Comparison of ENCODE assay signal across 18 cellular contexts in genomic region chr6:139156571-139156970, GRCh38. TPM values are rescaled to one million over a fixed set of nuclear protein-coding genes. Genes with fewer than 3 reads are reported as not detected.
DNase-seq lines count a peak whose midpoint lies in the region; ATAC-seq and TF ChIP-seq lines count a peak whose summit lies in the region.
"Had no signal": no experiment of that assay in that cellular context is flagged by ENCODE, and none has a peak within 500 bp of the region (broad histone marks: within the 10 kb centered on the region; RNA-seq: fewer than 3 reads in every experiment).

No MANE protein-coding gene starts in this region.

- H3K36me3 Mint-ChIP-seq in CD4-positive, alpha-beta memory T cell = peaks cover 21 to 42% of the 10 kb centered on the region in 2 donors
- peaks cover 10% of the 10 kb centered on the region for H3K36me3 Mint-ChIP-seq in activated naive CD8-positive, alpha-beta T cell
- H3K36me3 Mint-ChIP-seq in naive B cell = peaks cover 11 to 14% of the 10 kb centered on the region in 2 donors

- CTCF ChIA-PET in AG04449 (lab: Yijun Ruan, JAX) = interaction anchor here (1.0 to 1.2 kb wide), 2 partner anchors 63 to 208 kb away, joined by 3 to 4 read pairs; no protein-coding TSS in a partner anchor
- CTCF ChIA-PET in CD4-positive, alpha-beta memory T cell (lab: Charles Lee; ENCODE audit: partially characterized antibody) = interaction anchor here (1.6 to 2.7 kb wide), 2 partner anchors 8 to 11 kb away, joined by 3 to 20 read pairs; no protein-coding TSS in a partner anchor

- H3K9me3 Mint-ChIP-seq in CD4-positive, alpha-beta memory T cell = no peaks in the 10 kb centered on the region
- H3K9me3 Mint-ChIP-seq in activated naive CD8-positive, alpha-beta T cell (ENCODE audit: low read depth) = no peaks in the 10 kb centered on the region
- H3K9me3 Mint-ChIP-seq in naive B cell = no peaks in the 10 kb centered on the region

- H3K4me3 ChIP-seq in AG04449 (ENCODE audit: low read depth, low read length) = peak overlapping the region; percentile 34
- H3K4me3 ChIP-seq in CD4-positive, alpha-beta memory T cell (ENCODE audit: low read length in 2 of 2) = no peak overlapping the region
- no peak overlapping the region for H3K4me3 ChIP-seq in suprapubic skin
- no peak overlapping the region for H3K4me3 ChIP-seq in aorta (ENCODE audit: low read length in 2 of 2)
- H3K4me3 ChIP-seq: left lung had no signal

- H3K27ac ChIP-seq in CD4-positive, alpha-beta memory T cell (ENCODE audit: low read depth, low read length) = no peak overlapping the region
- no peak overlapping the region for H3K27ac ChIP-seq in suprapubic skin
- H3K27ac ChIP-seq in aorta (ENCODE audit: low read depth in 1 of 2, low read length in 2 of 2) = no peak overlapping the region
- H3K27ac ChIP-seq: left lung had no signal

- ATAC-seq in naive B cell (ENCODE audit: low read depth in 2 of 2) = no peak
- ATAC-seq in aorta (ENCODE audit: low FRiP score) = no peak
- ATAC-seq: left lung had no signal

- H3K4me1 Mint-ChIP-seq in CD4-positive, alpha-beta memory T cell = peaks cover 71 to 88% (median 80%) of the 10 kb centered on the region in 4 donors
- H3K4me1 Mint-ChIP-seq in activated naive CD8-positive, alpha-beta T cell (ENCODE audit: low read depth) = peaks cover 86% of the 10 kb centered on the region
- peaks cover 60 to 77% (median 73%) of the 10 kb centered on the region in 3 donors for H3K4me1 Mint-ChIP-seq in naive B cell

- H3K4me3 Mint-ChIP-seq in CD4-positive, alpha-beta memory T cell = peak overlapping the region in 6 of 8 donors; percentile 1 to 77 (median 44)
- peak overlapping the region; percentile 58 for H3K4me3 Mint-ChIP-seq in activated naive CD8-positive, alpha-beta T cell
- no peak overlapping the region for H3K4me3 Mint-ChIP-seq in naive B cell

- H3K27me3 Mint-ChIP-seq in CD4-positive, alpha-beta memory T cell = no peaks in the 10 kb centered on the region
- no peaks in the 10 kb centered on the region for H3K27me3 Mint-ChIP-seq in activated naive CD8-positive, alpha-beta T cell
- H3K27me3 Mint-ChIP-seq in naive B cell = no peaks in the 10 kb centered on the region

- H3K27ac Mint-ChIP-seq in CD4-positive, alpha-beta memory T cell = peak overlapping the region; percentile 63 to 83 (median 68)
- H3K27ac Mint-ChIP-seq in activated naive CD8-positive, alpha-beta T cell = peak overlapping the region; percentile 97
- H3K27ac Mint-ChIP-seq in naive B cell = peak overlapping the region in 4 of 6 donors; percentile 19 to 92 (median 40)

- TF ChIP-seq POLR2A in suprapubic skin (IDR thresholded peaks at IDR 0.05) = no peak

- intact Hi-C loops in CD4-positive, alpha-beta memory T cell (cut with micrococcal nuclease) = no loop called here
- intact Hi-C loops in aorta (cut with DNase I) = no loop called here

- H3K4me1 ChIP-seq in CD4-positive, alpha-beta memory T cell (ENCODE audit: insufficient read depth, low read length) = peaks cover 98% of the 10 kb centered on the region
- H3K4me1 ChIP-seq in suprapubic skin (peaks cover 72% of the 10 kb centered on the region), aorta (ENCODE audit: control insufficient read depth in 1 of 2, insufficient read depth in 2 of 2, low read length in 2 of 2) (peaks cover 4 to 16% of the 10 kb centered on the region in 2 donors)

- TF ChIP-seq EP300 in suprapubic skin (IDR thresholded peaks at IDR 0.05) = no peak

- no peaks in the 10 kb centered on the region for H3K9me3 ChIP-seq in CD4-positive, alpha-beta memory T cell (ENCODE audit: control insufficient read depth in 1 of 2, low read length in 2 of 2)
- no peaks in the 10 kb centered on the region for H3K9me3 ChIP-seq in suprapubic skin
- no peaks in the 10 kb centered on the region for H3K9me3 ChIP-seq in aorta (ENCODE audit: control insufficient read depth, low read length)
- H3K9me3 ChIP-seq: left lung had no signal

- H3K36me3 ChIP-seq in CD4-positive, alpha-beta memory T cell (ENCODE audit: insufficient read depth, low read length) = no peaks in the 10 kb centered on the region
- H3K36me3 ChIP-seq in suprapubic skin (no peaks in the 10 kb centered on the region), aorta (ENCODE audit: control insufficient read depth in 1 of 2, insufficient read depth in 2 of 2, low read length in 1 of 2) (no peaks in the 10 kb centered on the region)

- TF ChIP-seq CTCF in AG04449 (IDR thresholded peaks at IDR 0.05; ENCODE audit: insufficient read depth, low read length, missing control alignments) = no peak
- TF ChIP-seq CTCF in suprapubic skin (IDR thresholded peaks at IDR 0.05) = no peak

- POLR2A ChIA-PET in AG04449 (lab: Yijun Ruan, JAX) = no interaction called here
- POLR2A ChIA-PET in CD4-positive, alpha-beta memory T cell (lab: Charles Lee; ENCODE audit: partially characterized antibody) = interaction anchor here (7.0 to 9.9 kb wide), 2 partner anchors 11 to 18 kb away, joined by 88 to 169 read pairs; no protein-coding TSS in a partner anchor

- DNase-seq in AG04449 (ENCODE audit: low read depth, low spot score) (no peak), naive B cell (no peak), suprapubic skin (ENCODE audit: low spot score in 2 of 2) (no peak), NCI-H774 (lab: John Stamatoyannopoulos, UW) (no peak), SW 1271 (lab: John Stamatoyannopoulos, UW) (no peak), aorta (no peak)
- DNase-seq in CD4-positive, alpha-beta memory T cell = no peak
- DNase-seq: AML-193; erythroblast; left lung; NCI-H748 treated with DMSO at 0.1 percent for 48 hours; occipital lobe; right cardiac atrium; SIG-M5; stimulated activated CD4-positive, alpha-beta T cell treated with anti-CD3 and anti-CD28 coated beads, Interleukin-15, amount 100 ng/mL, for 24 hours; stimulated activated naive CD4-positive, alpha-beta T cell treated with Interleukin-2 at 50 U/mL for 16 hours; T1000 had no signal

- no peaks in the 10 kb centered on the region for H3K27me3 ChIP-seq in CD4-positive, alpha-beta memory T cell (ENCODE audit: insufficient read depth, low read length)
- H3K27me3 ChIP-seq in suprapubic skin = no peaks in the 10 kb centered on the region
- H3K27me3 ChIP-seq in aorta (ENCODE audit: control insufficient read depth in 1 of 2, insufficient read depth in 2 of 2, low read length in 1 of 2) = no peaks in the 10 kb centered on the region
- H3K27me3 ChIP-seq: left lung had no signal

- 55% methylated on average over 5 of the region's 5 CpGs for WGBS in suprapubic skin
- WGBS in aorta, 2 donors = 72 to 85% methylated on average over 5 of the region's 5 CpGs

RNA-seq across cellular contexts. Expression of gene HECA, which starts 21.7 kb away (rescaled TPM):
- 100 to 1,000 TPM; 154 to 161 TPM for total RNA-seq in CD4-positive, alpha-beta memory T cell
- polyA plus RNA-seq in CD4-positive, alpha-beta memory T cell = 10 to 100 TPM in 1 of 2 donors, 1 to 10 TPM in 1; 5.4 to 12.1 TPM
- polyA plus RNA-seq in naive B cell (ENCODE audit: low read depth in 6 of 6) = 1 to 10 TPM; 4.0 to 6.2 (median 4.6) TPM
- 100 to 1,000 TPM in 1 of 4 donors, 10 to 100 TPM in 3; 56.7 to 101 (median 67.2) TPM for total RNA-seq in suprapubic skin
- 10 to 100 TPM; 47.4 to 53.2 TPM for total RNA-seq in aorta
- 10 to 100 TPM; 12.4 to 28.7 TPM for polyA plus RNA-seq in aorta

Comparison
In these comparisons a context has a peak if more than half of its experiments do, and no peak if none do; other contexts are left out.
1. H3K27ac Mint-ChIP-seq: peak in every context shown above with its lines; median percentile 97 in activated naive CD8-positive, alpha-beta T cell; 68 in CD4-positive, alpha-beta memory T cell; 40 in naive B cell.
2. H3K4me3 Mint-ChIP-seq: peak in CD4-positive, alpha-beta memory T cell (6 of 8) and activated naive CD8-positive, alpha-beta T cell (single experiment); none in naive B cell (0 of 8).